8 cellular contexts compared by ENCODE assay signal in genomic region chr14:36271939-36272907, GRCh38. TPM values are rescaled to one million over a fixed set of nuclear protein-coding genes. Genes with fewer than 3 reads are reported as not detected.
DNase-seq lines count a peak whose midpoint lies in the region; ATAC-seq lines count a peak whose summit lies in the region.

No MANE protein-coding gene starts in this region.

- H3K36me3 ChIP-seq in H7 (replicated peaks; ENCODE audit: control insufficient read depth, insufficient read depth, low read length): no peaks in the 10 kb centered on the region

- DNase-seq in H7 (no peak), iris pigment epithelial cell (ENCODE audit: low read depth) (peak; percentile 11), NCI-H2107 treated with DMSO at 0.1 percent for 48 hours (lab: John Stamatoyannopoulos, UW; ENCODE audit: unreplicated experiment) (no peak), kidney glomerular epithelial cell (lab: John Stamatoyannopoulos, UW) (no peak)
- peak; percentile 1 to 14 for DNase-seq in stimulated activated CD8-positive, alpha-beta memory T cell treated with anti-CD3 and anti-CD28 coated beads, Interleukin-2, amount 100 ng/mL, for 48 hours (ENCODE audit: low read depth in 2 of 2)

- peaks cover 5% of the 10 kb centered on the region for H3K36me3 Mint-ChIP-seq in activated T-helper 17 cell treated with anti-CD3 and anti-CD28 coated beads, Interleukin-2, amount 50 U/mL, for 72 hours (ENCODE audit: low read depth)

- H3K9me3 Mint-ChIP-seq in activated T-helper 17 cell treated with anti-CD3 and anti-CD28 coated beads, Interleukin-2, amount 50 U/mL, for 72 hours: no peaks in the 10 kb centered on the region

- ATAC-seq in activated T-helper 17 cell treated with anti-CD3 and anti-CD28 coated beads, Interleukin-2, amount 50 U/mL, for 72 hours (replicated peaks): peak; percentile 95
- ATAC-seq in HG03108 (IDR thresholded peaks at IDR 0.05; ENCODE audit: unreplicated experiment) (no peak), HG02973 (IDR thresholded peaks at IDR 0.05; ENCODE audit: unreplicated experiment) (no peak)

- H3K4me3 ChIP-seq in H7 (ENCODE audit: insufficient read depth, low read depth, low read length): peak overlapping the region; percentile 34

- H3K4me3 Mint-ChIP-seq in activated T-helper 17 cell treated with anti-CD3 and anti-CD28 coated beads, Interleukin-2, amount 50 U/mL, for 72 hours: peak overlapping the region; percentile 80

- H3K27me3 ChIP-seq in H7 (ENCODE audit: control insufficient read depth, insufficient read depth, low read length): peaks cover 32% of the 10 kb centered on the region

- H3K27ac Mint-ChIP-seq in activated T-helper 17 cell treated with anti-CD3 and anti-CD28 coated beads, Interleukin-2, amount 50 U/mL, for 72 hours: no peak overlapping the region

- peaks cover 8% of the 10 kb centered on the region for H3K4me1 Mint-ChIP-seq in activated T-helper 17 cell treated with anti-CD3 and anti-CD28 coated beads, Interleukin-2, amount 50 U/mL, for 72 hours

- H3K27me3 Mint-ChIP-seq in activated T-helper 17 cell treated with anti-CD3 and anti-CD28 coated beads, Interleukin-2, amount 50 U/mL, for 72 hours: peaks cover 57% of the 10 kb centered on the region

RNA-seq across cellular contexts. Expression of gene MBIP, which starts 48.2 kb away (rescaled TPM):
- total RNA-seq in H7 (2014; rRNA removed; shearing (Covaris generic)): 7.6 and 10.4 TPM in 2 replicates
- 10 to 100 TPM; 27.6 to 38.2 TPM for total RNA-seq in activated T-helper 17 cell treated with anti-CD3 and anti-CD28 coated beads, Interleukin-2, amount 50 U/mL, for 72 hours

Comparison
In these comparisons a context has a peak if more than half of its experiments do, and no peak if none do; other contexts are left out.
1. DNase-seq: peak in iris pigment epithelial cell (single experiment) and stimulated activated CD8-positive, alpha-beta memory T cell treated with anti-CD3 and anti-CD28 coated beads, Interleukin-2, amount 100 ng/mL, for 48 hours (2 of 2); none in H7 (single experiment), NCI-H2107 treated with DMSO at 0.1 percent for 48 hours (single experiment) and kidney glomerular epithelial cell (single experiment).